ENCODE assay signal across 27 cellular contexts in genomic region chr4:82779032-82779431, GRCh38. TPM values are rescaled to one million over a fixed set of nuclear protein-coding genes. Genes with fewer than 3 reads are reported as not detected.
DNase-seq lines count a peak whose midpoint lies in the region; ATAC-seq, FAIRE-seq and TF ChIP-seq lines count a peak whose summit lies in the region.
"Had no signal": no experiment of that assay in that cellular context is flagged by ENCODE, and none has a peak within 500 bp of the region (broad histone marks: within the 10 kb centered on the region; RNA-seq: fewer than 3 reads in every experiment).

No MANE protein-coding gene starts in this region.

- H3K79me2 ChIP-seq in Karpas-422 (ENCODE audit: low read length) = peaks cover 16% of the 10 kb centered on the region
- no peaks in the 10 kb centered on the region for H3K79me2 ChIP-seq in K562 (ENCODE audit: control insufficient read depth, insufficient read depth, low read length)

- FAIRE-seq in K562 (lab: Jason Lieb, UNC) = no peak

- H3K36me3 ChIP-seq in Karpas-422 (ENCODE audit: insufficient read depth, low read length) = no peaks in the 10 kb centered on the region
- H3K36me3 ChIP-seq in K562 (ENCODE audit: control insufficient read depth, insufficient read depth, low read length) = no peaks in the 10 kb centered on the region
- H3K36me3 ChIP-seq in endodermal cell (ENCODE audit: control insufficient read depth, insufficient read depth, low read length) = peaks cover 3% of the 10 kb centered on the region
- H3K36me3 ChIP-seq: neural progenitor cell, right lobe of liver had no signal

- H3K9me2 ChIP-seq in Karpas-422 (replicated peaks; ENCODE audit: insufficient read depth, low read length) = no peaks in the 10 kb centered on the region

- ATAC-seq in K562 (no peak), HG03159 (IDR thresholded peaks at IDR 0.05; ENCODE audit: unreplicated experiment) (no peak)
- ATAC-seq: right lobe of liver; stimulated activated effector memory CD8-positive, alpha-beta T cell treated with anti-CD3 and anti-CD28 coated beads, Interleukin-12 subunit alpha, Interleukin-12 subunit beta, amount 100 ng/mL, for 72 hours; WTC11 had no signal

- H3K4me3 ChIP-seq in Karpas-422 (ENCODE audit: low read length) = no peak overlapping the region
- H3K4me3 ChIP-seq in K562 = no peak overlapping the region
- H3K4me3 ChIP-seq in endodermal cell (ENCODE audit: low read length) = no peak overlapping the region
- H3K4me3 ChIP-seq: lung, neural progenitor cell, right lobe of liver had no signal

- no peaks in the 10 kb centered on the region for H3K9me3 Mint-ChIP-seq in endodermal cell
- no peaks in the 10 kb centered on the region for H3K9me3 Mint-ChIP-seq in activated CD4-positive, alpha-beta memory T cell treated with anti-CD3 and anti-CD28 coated beads for 36 hours
- H3K9me3 Mint-ChIP-seq: dendritic cell treated with granulocyte-macrophage colony-stimulating factor and Interleukin-4, amounts not matched to agents 40 ng/mL and 50 ng/mL, for 4 days; neural progenitor cell; stimulated activated effector memory CD8-positive, alpha-beta T cell treated with anti-CD3 and anti-CD28 coated beads, Interleukin-12 subunit alpha, Interleukin-12 subunit beta, amount 100 ng/mL, for 72 hours; WTC11 had no signal

- H3K4me2 ChIP-seq in Karpas-422 (ENCODE audit: low read depth, low read length, poor library complexity, severe bottlenecking) (peak overlapping the region; percentile 95), K562 (ENCODE audit: insufficient read depth, low read length) (no peak overlapping the region)
- H3K4me2 ChIP-seq: neural progenitor cell had no signal

- H3K4me1 ChIP-seq in Karpas-422 (ENCODE audit: low read length) (peaks cover 74% of the 10 kb centered on the region), K562 (replicated peaks in 1 of 2; ENCODE audit: control insufficient read depth in 2 of 2, insufficient read depth in 2 of 2, low read length in 2 of 2) (peaks cover 0 to 3% of the 10 kb centered on the region in 2 experiments; a peak in 2 of 5 replicates), endodermal cell (ENCODE audit: control insufficient read depth, insufficient read depth, low read length) (peaks cover 17% of the 10 kb centered on the region)
- H3K4me1 ChIP-seq: right lobe of liver had no signal

- H3K9me1 ChIP-seq in K562 (ENCODE audit: control insufficient read depth, insufficient read depth, low read length) = no peaks in the 10 kb centered on the region

- no peak overlapping the region for H3K4me3 Mint-ChIP-seq in endodermal cell
- no peak overlapping the region for H3K4me3 Mint-ChIP-seq in activated CD4-positive, alpha-beta memory T cell treated with anti-CD3 and anti-CD28 coated beads for 36 hours
- H3K4me3 Mint-ChIP-seq: CD4-positive, CD25-positive, alpha-beta regulatory T cell; dendritic cell treated with granulocyte-macrophage colony-stimulating factor and Interleukin-4, amounts not matched to agents 40 ng/mL and 50 ng/mL, for 4 days; neural progenitor cell; stimulated activated effector memory CD8-positive, alpha-beta T cell treated with anti-CD3 and anti-CD28 coated beads, Interleukin-12 subunit alpha, Interleukin-12 subunit beta, amount 100 ng/mL, for 72 hours; WTC11 had no signal

- peak overlapping the region; percentile 100; the same call in 1 of the 2 replicates for H3K27ac ChIP-seq in Karpas-422 (ENCODE audit: low read length)
- no peak overlapping the region for H3K27ac ChIP-seq in K562 (ENCODE audit: extremely low read depth, low read depth, low read length)
- peak overlapping the region; percentile 79 for H3K27ac ChIP-seq in temporal lobe (ENCODE audit: low read depth, low read length)
- H3K27ac ChIP-seq in endodermal cell (ENCODE audit: low read depth, low read length) = no peak overlapping the region
- H3K27ac ChIP-seq: neural progenitor cell, right lobe of liver had no signal

- no peak for TF ChIP-seq EP300 in K562 (IDR thresholded peaks at IDR 0.05; ENCODE audit: low read length)

- H2AFZ ChIP-seq in Karpas-422 (ENCODE audit: low read length) = no peak overlapping the region
- no peak overlapping the region for H2AFZ ChIP-seq in K562 (ENCODE audit: low read depth, low read length)
- H2AFZ ChIP-seq: neural progenitor cell had no signal

- DNase-seq in Karpas-422 (no peak), K562 (ENCODE audit: extremely low read depth in 1 of 4, low spot score in 3 of 4) (no peak), kidney tubule cell (ENCODE audit: low spot score) (peak; percentile 92), endodermal cell (no peak)
- DNase-seq in activated CD4-positive, alpha-beta memory T cell treated with anti-CD3 and anti-CD28 coated beads for 36 hours = no peak
- DNase-seq: activated CD4-positive, alpha-beta T cell treated with anti-CD3 and anti-CD28 coated beads, Interleukin-2, amount 50 U/mL, for 1 hour; activated naive CD4-positive, alpha-beta T cell treated with anti-CD3 and anti-CD28 coated beads, Interleukin-2, amount 50 U/mL, for 16 hours; amniotic stem cell; CD4-positive, CD25-positive, alpha-beta regulatory T cell; glutamatergic neuron; GOT3; islet precursor cell; NCI-H1105 treated with DMSO at 0.1 percent for 48 hours; NCI-H2029; NCI-H2227 treated with DMSO at 0.1 percent for 48 hours; NCI-H526 treated with DMSO at 0.1 percent for 48 hours; right lobe of liver; SHP77 treated with DMSO at 0.1 percent for 48 hours; stimulated activated CD4-positive, alpha-beta T cell treated with anti-CD3 and anti-CD28 coated beads, Interleukin-12 subunit alpha, Interleukin-12 subunit beta, amount 100 ng/mL, for 4 hours; stimulated activated CD4-positive, alpha-beta T cell treated with anti-CD3 and anti-CD28 coated beads, Interleukin-4, amount 100 ng/mL, for 24 hours had no signal

- intact Hi-C loops in K562 (cut with micrococcal nuclease) = no loop called here
- intact Hi-C loops in activated CD4-positive, alpha-beta memory T cell treated with anti-CD3 and anti-CD28 coated beads for 36 hours (cut with micrococcal nuclease) = no loop called here

- no peak overlapping the region for H3K27ac Mint-ChIP-seq in endodermal cell
- no peak overlapping the region for H3K27ac Mint-ChIP-seq in activated CD4-positive, alpha-beta memory T cell treated with anti-CD3 and anti-CD28 coated beads for 36 hours
- H3K27ac Mint-ChIP-seq: CD4-positive, CD25-positive, alpha-beta regulatory T cell; dendritic cell treated with granulocyte-macrophage colony-stimulating factor and Interleukin-4, amounts not matched to agents 40 ng/mL and 50 ng/mL, for 4 days; neural progenitor cell; stimulated activated effector memory CD8-positive, alpha-beta T cell treated with anti-CD3 and anti-CD28 coated beads, Interleukin-12 subunit alpha, Interleukin-12 subunit beta, amount 100 ng/mL, for 72 hours; WTC11 had no signal

- TF ChIP-seq POLR2A in K562 (conservative IDR thresholded peaks at IDR 0.05) = no peak

- BruUV-seq in K562 (replicated peaks; lab: Mats Ljungman, UMichigan) = no TSS peak

- no peaks in the 10 kb centered on the region for H3K36me3 Mint-ChIP-seq in endodermal cell (ENCODE audit: low read depth)
- no peaks in the 10 kb centered on the region for H3K36me3 Mint-ChIP-seq in activated CD4-positive, alpha-beta memory T cell treated with anti-CD3 and anti-CD28 coated beads for 36 hours
- H3K36me3 Mint-ChIP-seq: CD4-positive, CD25-positive, alpha-beta regulatory T cell; stimulated activated effector memory CD8-positive, alpha-beta T cell treated with anti-CD3 and anti-CD28 coated beads, Interleukin-12 subunit alpha, Interleukin-12 subunit beta, amount 100 ng/mL, for 72 hours; WTC11 had no signal

- H3K9me3 ChIP-seq in Karpas-422 (ENCODE audit: low read length) = no peaks in the 10 kb centered on the region
- no peaks in the 10 kb centered on the region for H3K9me3 ChIP-seq in K562 (replicated peaks; ENCODE audit: control insufficient read depth, insufficient read depth, low read depth, low read length)
- H3K9me3 ChIP-seq in endodermal cell (ENCODE audit: control insufficient read depth, low read length) = no peaks in the 10 kb centered on the region
- H3K9me3 ChIP-seq: right lobe of liver had no signal

- WGBS in K562 (ENCODE audit: insufficient coverage, low coverage, missing lambda C conversion rate) = 4% methylated on average over 5 of the region's 11 CpGs
- 85 to 95% methylated on average over 3 to 10 of the region's 11 CpGs for WGBS in endodermal cell (ENCODE audit: insufficient coverage in 1 of 2, insufficient read length in 1 of 2), 2 experiments

- in situ Hi-C loops in K562 (cut with MboI) = no loop called here

- H3K27me3 Mint-ChIP-seq in endodermal cell (ENCODE audit: insufficient read depth) = peaks cover 46% of the 10 kb centered on the region
- no peaks in the 10 kb centered on the region for H3K27me3 Mint-ChIP-seq in activated CD4-positive, alpha-beta memory T cell treated with anti-CD3 and anti-CD28 coated beads for 36 hours
- H3K27me3 Mint-ChIP-seq: dendritic cell treated with granulocyte-macrophage colony-stimulating factor and Interleukin-4, amounts not matched to agents 40 ng/mL and 50 ng/mL, for 4 days had no signal

- TF ChIP-seq CTCF in K562 (IDR thresholded peaks at IDR 0.05 in 2 of 3, conservative IDR thresholded peaks at IDR 0.05 in 1 of 3; ENCODE audit: insufficient read depth in 2 of 3, low read depth in 1 of 3, low read length in 3 of 3) (no peak), endodermal cell (conservative IDR thresholded peaks at IDR 0.05) (no peak)

- POLR2A ChIA-PET in K562 (lab: Yijun Ruan, JAX) = no interaction called here
- POLR2A ChIA-PET in activated CD4-positive, alpha-beta memory T cell treated with anti-CD3 and anti-CD28 coated beads for 36 hours (lab: Charles Lee) = no interaction called here

- no peak for TF ChIP-seq RAD21 in K562 (CRISPR knock-in tag; conservative IDR thresholded peaks at IDR 0.05 in 1 of 2, IDR thresholded peaks at IDR 0.05 in 1 of 2)

- no peak overlapping the region for H3K9ac ChIP-seq in Karpas-422 (ENCODE audit: low read length)
- H3K9ac ChIP-seq in K562 (ENCODE audit: insufficient read depth in 1 of 2, low read depth in 2 of 2, low read length in 2 of 2) = no peak overlapping the region
- no peak overlapping the region for H3K9ac ChIP-seq in endodermal cell (ENCODE audit: extremely low read depth, low read length, poor library complexity, severe bottlenecking)
- H3K9ac ChIP-seq: neural progenitor cell had no signal

- CTCF ChIA-PET in K562 (lab: Yijun Ruan, JAX; ENCODE audit: low intra/inter-chr PET ratio) = no interaction called here
- CTCF ChIA-PET in activated CD4-positive, alpha-beta memory T cell treated with anti-CD3 and anti-CD28 coated beads for 36 hours (lab: Charles Lee) = no interaction called here

- no peaks in the 10 kb centered on the region for H4K20me1 ChIP-seq in Karpas-422 (ENCODE audit: insufficient read depth, low read depth, low read length)
- H4K20me1 ChIP-seq in K562 (replicated peaks; ENCODE audit: control insufficient read depth, insufficient read depth, low read length) = peaks cover 5% of the 10 kb centered on the region; the same call in 1 of the 2 replicates

- H3K27me3 ChIP-seq in Karpas-422 (ENCODE audit: low read length) = no peaks in the 10 kb centered on the region
- H3K27me3 ChIP-seq in K562 (ENCODE audit: control insufficient read depth in 2 of 2, insufficient read depth in 2 of 2, low read length in 2 of 2) = peaks cover 15% of the 10 kb centered on the region in 2 experiments; a peak in 4 of 5 replicates
- no peaks in the 10 kb centered on the region for H3K27me3 ChIP-seq in endodermal cell (ENCODE audit: control insufficient read depth, insufficient read depth, low read length, poor library complexity, severe bottlenecking)
- H3K27me3 ChIP-seq: right lobe of liver had no signal

- H3K4me1 Mint-ChIP-seq in endodermal cell = peaks cover 31% of the 10 kb centered on the region
- no peaks in the 10 kb centered on the region for H3K4me1 Mint-ChIP-seq in activated CD4-positive, alpha-beta memory T cell treated with anti-CD3 and anti-CD28 coated beads for 36 hours (ENCODE audit: low read depth)
- H3K4me1 Mint-ChIP-seq: CD4-positive, CD25-positive, alpha-beta regulatory T cell; stimulated activated effector memory CD8-positive, alpha-beta T cell treated with anti-CD3 and anti-CD28 coated beads, Interleukin-12 subunit alpha, Interleukin-12 subunit beta, amount 100 ng/mL, for 72 hours had no signal

RNA-seq across cellular contexts. Expression of gene SCD5, which starts 19.6 kb away (rescaled TPM):
- total RNA-seq in Karpas-422 (2014; rRNA removed; shearing (Covaris generic); ENCODE audit: low replicate concordance) = 14.0 and 14.9 TPM in 2 replicates
- not detected in 2 replicates for total RNA-seq in K562 (2011; cell fraction: chromatin; rRNA removed; ENCODE audit: low replicate concordance)
- not detected in 2 replicates for total RNA-seq in K562 (2011; cell fraction: nucleolus; rRNA removed)
- total RNA-seq in K562 (2011; cell fraction: nucleoplasm; rRNA removed) = not detected in 2 replicates
- not detected in 2 replicates for total RNA-seq in K562 (2014; rRNA removed)
- 0.04 TPM in 1 of 2 replicates, not detected in the other for total RNA-seq in K562 (2014; rRNA removed; fragmentation: Illumina TruSeq; extraction: Trizol)
- not detected in 2 replicates for total RNA-seq in K562 (2015; rRNA removed; fragmentation: Illumina TruSeq; extraction: Trizol)
- total RNA-seq in K562 (2021) = 0.18 and 0.20 TPM in 2 replicates
- 0.03 and 0.04 TPM in 2 replicates for polyA plus RNA-seq in K562 (2011; rRNA removed)
- polyA plus RNA-seq in K562 (2011; cell fraction: cytosol; rRNA removed) = 0.09 TPM in 1 of 2 replicates, not detected in the other
- not detected in 2 replicates for polyA plus RNA-seq in K562 (2011; cell fraction: nucleus; rRNA removed)
- polyA plus RNA-seq in K562 (2012) = not detected in 2 replicates
- polyA plus RNA-seq in K562 (2014; fragmentation: Illumina TruSeq; extraction: Trizol) = not detected in 2 replicates
- polyA plus RNA-seq in K562 (2014; fragmentation: Nextera tagmentation; extraction: Ambion mirVana) = under 1 TPM in 1 of 2 experiments, not detected in 1; 0.01 TPM
- polyA plus RNA-seq in K562 (2014; rRNA removed) = not detected in 2 replicates
- 0.06 TPM in 1 of 2 replicates, not detected in the other for polyA minus RNA-seq in K562 (2011; rRNA and poly(A)+ RNA removed)
- polyA minus RNA-seq in K562 (2011; cell fraction: cytosol; rRNA and poly(A)+ RNA removed) = not detected in 2 replicates
- polyA minus RNA-seq in K562 (2011; cell fraction: nucleus; rRNA and poly(A)+ RNA removed) = 0.13 TPM in 1 of 2 replicates, not detected in the other
- 271 TPM for total RNA-seq in temporal lobe
- 1 to 10 TPM; 3.2 to 5.2 TPM for total RNA-seq in endodermal cell
- 20.3 TPM for polyA plus RNA-seq in endodermal cell (2013, experiment 1 of 2)
- polyA plus RNA-seq in endodermal cell (2013, experiment 2 of 2) = 21.8 TPM
- total RNA-seq in activated CD4-positive, alpha-beta memory T cell treated with anti-CD3 and anti-CD28 coated beads for 36 hours = under 1 TPM; 0.12 to 0.14 TPM

Comparison
In these comparisons a context has a peak if more than half of its experiments do, and no peak if none do; other contexts are left out.
1. H3K27ac ChIP-seq: peak in Karpas-422 (single experiment) and temporal lobe (single experiment); none in K562 (single experiment) and endodermal cell (single experiment).
2. RNA of gene SCD5, which starts 19.6 kb away (total RNA-seq): 271 TPM in temporal lobe (single experiment); 14.0 to 14.9 TPM in Karpas-422, 3.2 to 5.2 TPM in endodermal cell, 0.12 to 0.14 TPM in activated CD4-positive, alpha-beta memory T cell treated with anti-CD3 and anti-CD28 coated beads for 36 hours and 0.04 to 0.20 TPM in K562; every median in the first group is over 10 times any median in the second.